ENCODE assay signal across 8 cellular contexts in the genomic region with DNA sequence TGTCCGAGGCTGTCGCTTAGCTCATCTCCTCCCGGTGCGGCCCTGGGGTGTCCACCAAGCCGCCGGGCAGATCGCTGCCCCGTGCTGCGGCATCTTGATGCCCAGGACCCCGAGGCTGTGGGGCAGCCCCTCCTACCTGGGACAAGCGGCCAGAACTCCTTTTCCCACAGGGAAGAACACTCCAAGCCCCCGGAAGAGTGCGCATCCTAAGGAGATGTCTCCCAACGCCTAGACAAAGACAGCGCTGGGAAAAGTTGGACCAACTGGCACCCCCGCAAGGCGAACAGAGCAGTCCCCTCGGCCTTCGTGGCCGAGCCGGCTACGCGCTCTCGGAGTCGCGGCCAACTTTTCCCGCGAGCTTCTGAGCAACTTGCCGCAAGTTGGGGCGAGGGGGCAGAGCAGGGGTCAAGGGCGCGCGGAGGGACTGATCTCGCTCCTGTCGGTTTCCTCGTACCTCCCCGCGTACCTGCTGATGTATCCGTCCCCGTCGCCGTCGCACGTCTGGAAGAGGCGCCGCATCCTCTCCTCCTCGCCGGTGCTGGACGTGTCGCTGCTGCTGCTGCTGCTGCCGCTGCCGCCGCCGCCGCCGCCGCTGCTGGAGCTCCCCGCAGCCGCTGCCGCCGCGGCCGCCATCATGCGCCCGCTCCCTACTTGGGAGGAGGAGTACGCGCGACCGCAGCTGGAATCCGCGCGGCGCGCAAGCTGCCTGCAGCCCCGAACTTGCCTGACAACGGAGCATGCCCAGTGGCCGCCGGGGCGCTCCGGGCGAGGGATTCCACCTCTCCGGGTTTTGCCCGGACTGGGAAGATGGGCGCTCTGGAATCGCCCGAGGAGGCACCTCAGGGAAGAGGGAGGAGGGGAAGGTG. TPM values are rescaled to one million over a fixed set of nuclear protein-coding genes. Genes with fewer than 3 reads are reported as not detected.
DNase-seq lines count a peak whose midpoint lies in the region; ATAC-seq and TF ChIP-seq lines count a peak whose summit lies in the region.

A gene (minus strand): TSS at position 675 of the 866 bp plus-strand sequence.

- H3K4me3 ChIP-seq in BLaER1 (peak within 1 kb of the TSS; percentile 52), H7 (ENCODE audit: insufficient read depth, low read depth, low read length) (peak within 1 kb of the TSS; percentile 72), tibial artery (peak within 1 kb of the TSS; percentile 56 to 69)

- ATAC-seq in foreskin keratinocyte, result peak; percentile 73
- peak in 1 of 3 donors; percentile 53 for ATAC-seq in natural killer cell
- no peak for ATAC-seq in GM19467 (IDR thresholded peaks at IDR 0.05; ENCODE audit: unreplicated experiment)

- H3K4me1 Mint-ChIP-seq in natural killer cell, result peaks cover 6 to 10% of the 10 kb centered on the region in 2 donors

- peak within 1 kb of the TSS; percentile 61 for H3K4me3 Mint-ChIP-seq in natural killer cell

- H3K36me3 ChIP-seq in BLaER1 (no peaks in the 10 kb centered on the region), H7 (replicated peaks; ENCODE audit: control insufficient read depth, insufficient read depth, low read length) (no peaks in the 10 kb centered on the region), tibial artery (no peaks in the 10 kb centered on the region)

- H3K27me3 Mint-ChIP-seq in natural killer cell (ENCODE audit: low read depth in 2 of 2), result peaks cover 54 to 75% of the 10 kb centered on the region in 2 donors

- intact Hi-C loops in natural killer cell (cut with micrococcal nuclease) (no loop called here), tibial artery (cut with DNase I; ENCODE audit: low total_unique reads) (no loop called here)

- no peak within 1 kb of the TSS for H3K9ac ChIP-seq in BLaER1

- peaks cover 6 to 12% of the 10 kb centered on the region in 2 donors for H3K9me3 Mint-ChIP-seq in natural killer cell

- H3K27me3 ChIP-seq in BLaER1 (peaks cover 49% of the 10 kb centered on the region), H7 (ENCODE audit: control insufficient read depth, insufficient read depth, low read length) (peaks cover 31% of the 10 kb centered on the region), foreskin keratinocyte (no peaks in the 10 kb centered on the region), tibial artery (peaks cover 0 to 11% of the 10 kb centered on the region in 2 donors)

- no peak within 1 kb of the TSS for H3K27ac ChIP-seq in BLaER1
- H3K27ac ChIP-seq in foreskin keratinocyte, result peak within 1 kb of the TSS; percentile 39
- H3K27ac ChIP-seq in tibial artery, result peak within 1 kb of the TSS; percentile 31 to 41

- H3K4me1 ChIP-seq in BLaER1, result peaks cover 11% of the 10 kb centered on the region
- H3K4me1 ChIP-seq in foreskin keratinocyte, result peaks cover 8% of the 10 kb centered on the region
- H3K4me1 ChIP-seq in tibial artery, result peaks cover 0 to 24% (median 19%) of the 10 kb centered on the region in 4 donors

- H4K20me1 ChIP-seq in BLaER1, result no peaks in the 10 kb centered on the region

- H3K36me3 Mint-ChIP-seq in natural killer cell, result peaks cover 18% of the 10 kb centered on the region

- peak within 1 kb of the TSS; percentile 51 for H3K4me2 ChIP-seq in BLaER1

- TF ChIP-seq CTCF in foreskin keratinocyte (conservative IDR thresholded peaks at IDR 0.05) (no peak), natural killer cell (IDR thresholded peaks at IDR 0.05) (no peak), tibial artery (IDR thresholded peaks at IDR 0.05) (no peak)

- H3K9me3 ChIP-seq in BLaER1 (peaks cover 42% of the 10 kb centered on the region), tibial artery (peaks cover 0 to 16% (median 9%) of the 10 kb centered on the region in 3 donors)

- peak; percentile 91 for DNase-seq in H7
- peak; percentile 46 to 81 for DNase-seq in NCI-H526 (lab: John Stamatoyannopoulos, UW)
- peak; percentile 6 for DNase-seq in activated gamma-delta T cell treated with Interleukin-2 at 50 U/mL for 16 hours
- DNase-seq in foreskin keratinocyte, result peak; percentile 87 to 90
- no peak for DNase-seq in natural killer cell
- peak; percentile 48 to 77 for DNase-seq in tibial artery

- H3K27ac Mint-ChIP-seq in natural killer cell, result no peak within 1 kb of the TSS

RNA-seq across cellular contexts. Expression of the gene that starts here (rescaled TPM):
- total RNA-seq in H7 (2014; rRNA removed; shearing (Covaris generic)), result 23.0 and 26.8 TPM in 2 replicates
- total RNA-seq in foreskin keratinocyte, result 35.9 and 36.2 TPM in 2 replicates
- polyA plus RNA-seq in foreskin keratinocyte, result 4.7 and 4.8 TPM in 2 replicates
- total RNA-seq in natural killer cell, result 1 to 10 TPM in 2 of 3 donors, under 1 TPM in 1; 0.68 to 1.8 (median 1.4) TPM
